In genomic region chr1:202810615-202811295, GRCh38 we compare ENCODE assay signal across 8 cellular contexts. TPM values are rescaled to one million over a fixed set of nuclear protein-coding genes. Genes with fewer than 3 reads are reported as not detected.
A peak's percentile ranks its signal among the peaks of the same experiment; 100 is the strongest.
DNase-seq lines count a peak whose midpoint lies in the region; ATAC-seq and TF ChIP-seq lines count a peak whose summit lies in the region.

Gene PCAT6 (plus strand): TSS chr1:202810954.

- no peaks in the 10 kb centered on the region for H3K36me3 Mint-ChIP-seq in activated naive CD4-positive, alpha-beta T cell treated with anti-CD3 and anti-CD28 coated beads, Interleukin-2, amount 10 ng/mL, durations not matched to agents 7 days and 5 days

- H3K9me3 Mint-ChIP-seq in activated naive CD4-positive, alpha-beta T cell treated with anti-CD3 and anti-CD28 coated beads, Interleukin-2, amount 10 ng/mL, durations not matched to agents 7 days and 5 days: no peaks in the 10 kb centered on the region

- no peaks in the 10 kb centered on the region for H3K9me2 ChIP-seq in HCT116 (ENCODE audit: insufficient read depth)

- TSS peak; percentile 67 for BruUV-seq in HCT116 (replicated peaks; lab: Mats Ljungman, UMichigan)

- peak within 1 kb of the TSS; percentile 56 for H3K9ac ChIP-seq in HCT116 (ENCODE audit: low read length)

- peak within 1 kb of the TSS; percentile 51 to 57 for H3K4me3 ChIP-seq in HCT116 (replicated peaks in 1 of 2; ENCODE audit: low read depth in 1 of 2, low read length in 2 of 2)

- RAD21 ChIA-PET in HCT116 (lab: Charles Lee; ENCODE audit: low non-redundant PET in 1 of 2, low total read pairs in 2 of 2, uncharacterized antibody in 2 of 2, unreplicated experiment in 2 of 2): no interaction called here

- peak within 1 kb of the TSS; percentile 80 for H3K4me3 Mint-ChIP-seq in activated naive CD4-positive, alpha-beta T cell treated with anti-CD3 and anti-CD28 coated beads, Interleukin-2, amount 10 ng/mL, durations not matched to agents 7 days and 5 days

- intact Hi-C loops in HCT116 (cut with micrococcal nuclease): loop anchor here (2.0 to 5.0 kb wide), 2 partner anchors 42 to 78 kb away; partner anchors contain the start of gene RABIF

- H3K4me1 ChIP-seq in HCT116 (ENCODE audit: control insufficient read depth in 1 of 2, insufficient read depth in 2 of 2, low read length in 2 of 2): peaks cover 22 to 48% of the 10 kb centered on the region in 2 experiments

- CTCF ChIA-PET in HCT116 (lab: Charles Lee): interaction anchor here (1.1 kb wide), 1 partner anchor 22 kb away, joined by 3 read pairs; no protein-coding TSS in a partner anchor
- CTCF ChIA-PET in activated naive CD4-positive, alpha-beta T cell treated with anti-CD3 and anti-CD28 coated beads, Interleukin-2, amount 10 ng/mL, durations not matched to agents 7 days and 5 days (lab: Charles Lee): no interaction called here

- no peak for TF ChIP-seq CTCF in HCT116 (IDR thresholded peaks at IDR 0.05 in 2 of 3, conservative IDR thresholded peaks at IDR 0.05 in 1 of 3; ENCODE audit: borderline replicate concordance in 1 of 3, insufficient read depth in 1 of 3, low read depth in 2 of 3, low read length in 2 of 3)

- peak within 1 kb of the TSS; percentile 81 for H3K4me2 ChIP-seq in HCT116 (ENCODE audit: low read length)

- H3K79me2 ChIP-seq in HCT116 (ENCODE audit: insufficient read depth, low read length): peaks cover 9% of the 10 kb centered on the region; the same call in 1 of the 2 replicates

- peak within 1 kb of the TSS; percentile 14 for H2AFZ ChIP-seq in HCT116 (ENCODE audit: low read depth, low read length, poor library complexity, severe bottlenecking)

- no peak for TF ChIP-seq RAD21 in HCT116 (IDR thresholded peaks at IDR 0.05; ENCODE audit: low read depth)

- no peaks in the 10 kb centered on the region for H4K20me1 ChIP-seq in HCT116 (ENCODE audit: insufficient read depth)

- H3K36me3 ChIP-seq in HCT116 (ENCODE audit: control insufficient read depth in 1 of 2, insufficient read depth in 2 of 2, low read length in 2 of 2): no peaks in the 10 kb centered on the region

- peak within 1 kb of the TSS; percentile 49; the same call in 1 of the 2 replicates for H3K27ac ChIP-seq in HCT116 (ENCODE audit: low read depth, low read length)
- H3K27ac ChIP-seq in substantia nigra (ENCODE audit: low read depth, low read length, poor library complexity, severe bottlenecking): peak within 1 kb of the TSS; percentile 66

- ATAC-seq in HCT116: peak; percentile 92

- H3K4me1 Mint-ChIP-seq in activated naive CD4-positive, alpha-beta T cell treated with anti-CD3 and anti-CD28 coated beads, Interleukin-2, amount 10 ng/mL, durations not matched to agents 7 days and 5 days: peaks cover 41% of the 10 kb centered on the region

- POLR2A ChIA-PET in HCT116 (lab: Charles Lee): interaction anchor here (0.8 kb wide), 1 partner anchor 10 kb away, joined by 4 read pairs; no protein-coding TSS in a partner anchor

- no peaks in the 10 kb centered on the region for H3K27me3 ChIP-seq in HCT116 (ENCODE audit: insufficient read depth, low read length)

- no peaks in the 10 kb centered on the region for H3K9me3 ChIP-seq in HCT116 (ENCODE audit: control insufficient read depth in 1 of 2, insufficient read depth in 1 of 2, low read depth in 1 of 2, low read length in 2 of 2)

- in situ Hi-C loops in G401 (cut with HindIII; ENCODE audit: low sequenced_read_pairs): no loop called here

- peak; percentile 53 for TF ChIP-seq POLR2A in HCT116 (IDR thresholded peaks at IDR 0.05; ENCODE audit: borderline replicate concordance, extremely low read depth, insufficient read depth, insufficient read length)

- H3K27ac Mint-ChIP-seq in activated naive CD4-positive, alpha-beta T cell treated with anti-CD3 and anti-CD28 coated beads, Interleukin-2, amount 10 ng/mL, durations not matched to agents 7 days and 5 days: peak within 1 kb of the TSS; percentile 89

- H3K27me3 Mint-ChIP-seq in activated naive CD4-positive, alpha-beta T cell treated with anti-CD3 and anti-CD28 coated beads, Interleukin-2, amount 10 ng/mL, durations not matched to agents 7 days and 5 days: peaks cover 52% of the 10 kb centered on the region

- DNase-seq in G401 (ENCODE audit: low spot score) (peak; percentile 96), HCT116 (ENCODE audit: low read depth, low spot score) (peak; percentile 86), MV-4-11 (lab: John Stamatoyannopoulos, UW) (peak; percentile 87), SK-N-DZ (ENCODE audit: low spot score) (peak; percentile 95), germinal center (ENCODE audit: low spot score) (peak; percentile 94), non-pigmented ciliary epithelial cell (ENCODE audit: low read depth) (peak; percentile 75), substantia nigra (lab: John Stamatoyannopoulos, UW) (peak; percentile 56 to 98 (median 90))
- DNase-seq in activated naive CD4-positive, alpha-beta T cell treated with anti-CD3 and anti-CD28 coated beads, Interleukin-2, amount 10 ng/mL, durations not matched to agents 7 days and 5 days: peak; percentile 94

TF ChIP-seq in HCT116, 20 proteins besides CTCF, POLR2A, EP300 and RAD21 (continues in another document):
- no peak for TF ChIP-seq FOSL1 (IDR thresholded peaks at IDR 0.05; ENCODE audit: low read depth)
- TF ChIP-seq SIN3A (IDR thresholded peaks at IDR 0.05; ENCODE audit: low read depth): peak; percentile 99
- peak; percentile 59 for TF ChIP-seq EGR1 (IDR thresholded peaks at IDR 0.05; ENCODE audit: low read depth)
- TF ChIP-seq MAX (IDR thresholded peaks at IDR 0.05): peak; percentile 96
- no peak for TF ChIP-seq CEBPB (IDR thresholded peaks at IDR 0.05; ENCODE audit: low read depth)
- TF ChIP-seq ZBTB33 (IDR thresholded peaks at IDR 0.05; ENCODE audit: extremely low read depth, insufficient replicate concordance, low read length): no peak
- TF ChIP-seq SP1 (IDR thresholded peaks at IDR 0.05; ENCODE audit: low read depth): peak; percentile 77
- TF ChIP-seq ZFX (IDR thresholded peaks at IDR 0.05): peak; percentile 35; the same call in 1 of the 2 replicates
- TF ChIP-seq CBX3 (IDR thresholded peaks at IDR 0.05; ENCODE audit: low read depth): peak; percentile 17; the same call in 1 of the 2 replicates
- TF ChIP-seq ATF3 (IDR thresholded peaks at IDR 0.05): no peak
- peak; percentile 50 for TF ChIP-seq YY1 (IDR thresholded peaks at IDR 0.05; ENCODE audit: extremely low read depth, insufficient replicate concordance, low read depth, low read length)
- peak; percentile 71 for TF ChIP-seq JUND (IDR thresholded peaks at IDR 0.05)
- no peak for TF ChIP-seq REST (IDR thresholded peaks at IDR 0.05; ENCODE audit: low read depth)
- TF ChIP-seq ELF1 (IDR thresholded peaks at IDR 0.05; ENCODE audit: borderline replicate concordance, low read depth): no peak
- TF ChIP-seq POLR2AphosphoS5 (IDR thresholded peaks at IDR 0.05; ENCODE audit: low read depth, low read length): peak; percentile 90
- TF ChIP-seq EZH2phosphoT487 (IDR thresholded peaks at IDR 0.05; ENCODE audit: borderline replicate concordance): no peak

RNA-seq across cellular contexts. Expression of gene PCAT6, which starts in this region (rescaled TPM):
- not detected in 2 replicates for total RNA-seq in G401 (2014; rRNA removed; shearing (Covaris generic))
- total RNA-seq in HCT116 (2021; ENCODE audit: unreplicated experiment): 1.9 TPM
- 2.6 and 3.7 TPM in 2 replicates for polyA plus RNA-seq in HCT116 (2012)
- 0.97 TPM in 1 of 2 replicates, not detected in the other for polyA plus RNA-seq in SK-N-DZ (2014; cell fraction: cytosol; rRNA removed)
- 4.6 TPM in 1 of 2 replicates, not detected in the other for polyA plus RNA-seq in SK-N-DZ (2014; cell fraction: nucleus; rRNA removed)

Comparison
In these comparisons a context has a peak if more than half of its experiments do, and no peak if none do; other contexts are left out.
1. Peak in every context shown above with its lines: DNase-seq, ATAC-seq, H3K4me3 ChIP-seq and H3K27ac ChIP-seq.
2. Peak in DNase-seq in G401; RNA of the gene not detected or under 1 TPM.